1 cellular context compared by ENCODE assay signal in genomic region chr16:13305019-13305755, GRCh38.
A peak's percentile ranks its signal among the peaks of the same experiment; 100 is the strongest.
TF ChIP-seq lines count a peak whose summit lies in the region.

No MANE protein-coding gene starts in this region.

TF ChIP-seq in GM12878, 131 proteins besides CTCF, POLR2A, EP300 and RAD21 (continued from another document):
- no peak for TF ChIP-seq E4F1 (IDR thresholded peaks at IDR 0.05; ENCODE audit: borderline replicate concordance, partially characterized antibody)
- TF ChIP-seq CREB1 (IDR thresholded peaks at IDR 0.05; ENCODE audit: low read depth) = 0 out of 2 replicates have a peak, but pooled peaks have one; percentile 48
- no peak for TF ChIP-seq HDAC6 (IDR thresholded peaks at IDR 0.05; ENCODE audit: unreplicated experiment)
- TF ChIP-seq NR2C1 (IDR thresholded peaks at IDR 0.05) = no peak
- 0 out of 2 replicates have a peak, but pooled peaks have one; percentile 39 for TF ChIP-seq RELB (IDR thresholded peaks at IDR 0.05; ENCODE audit: low read depth)
- TF ChIP-seq MEF2B (IDR thresholded peaks at IDR 0.05; ENCODE audit: partially characterized antibody, poor library complexity, severe bottlenecking) = peak; percentile 68
- TF ChIP-seq IKZF1 (conservative IDR thresholded peaks at IDR 0.05) = 0 out of 2 replicates have a peak, but pooled peaks have one; percentile 21
- TF ChIP-seq USF1 (IDR thresholded peaks at IDR 0.05; ENCODE audit: borderline replicate concordance, extremely low read length, insufficient read depth, low read depth, low read length) = no peak
- no peak for TF ChIP-seq ZNF24 (IDR thresholded peaks at IDR 0.05)
- TF ChIP-seq EED (IDR thresholded peaks at IDR 0.05; ENCODE audit: low read depth) = peak; percentile 34; the same call in 1 of the 2 replicates
- no peak for TF ChIP-seq TCF3 (IDR thresholded peaks at IDR 0.05; ENCODE audit: borderline replicate concordance, insufficient read depth, low read depth, low read length)
- no peak for TF ChIP-seq KLF5 (IDR thresholded peaks at IDR 0.05; ENCODE audit: partially characterized antibody)
- TF ChIP-seq IKZF2 (IDR thresholded peaks at IDR 0.05) = peak in 1 of 2 experiments; percentile 13; a peak in 2 of 4 replicates
